ENCODE assay signal across 6 cellular contexts in the genomic region with DNA sequence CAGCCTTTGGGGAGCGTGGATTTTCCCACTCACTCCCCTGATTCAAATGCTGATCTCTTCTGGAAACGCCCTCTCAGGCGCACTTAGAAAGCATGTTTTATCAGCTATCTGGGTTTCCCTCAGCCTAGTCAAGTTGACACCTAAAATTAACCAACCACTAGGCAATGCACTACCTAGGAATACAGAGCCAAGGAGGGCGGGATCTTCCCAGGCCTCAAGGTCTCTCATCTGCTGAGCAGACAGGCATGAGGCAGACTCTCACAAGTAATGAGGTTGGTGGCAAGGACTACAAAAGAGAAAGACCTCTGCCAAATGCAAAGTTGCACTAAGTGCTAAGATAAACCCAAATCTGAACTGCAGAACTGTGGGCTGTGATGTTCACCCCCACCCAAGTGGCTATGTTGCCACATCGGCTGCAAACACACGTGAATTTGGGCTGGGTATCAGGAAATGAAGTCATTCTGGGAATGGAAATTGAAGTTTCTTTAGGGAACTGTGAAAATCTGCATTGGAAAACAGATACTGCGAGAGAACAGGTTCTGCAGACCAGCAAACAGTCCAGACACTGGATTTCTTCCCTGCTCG.
DNase-seq lines count a peak whose midpoint lies in the region; ATAC-seq, FAIRE-seq and TF ChIP-seq lines count a peak whose summit lies in the region.
"Not testable (repeated sequence)": the region's sequence is repeated elsewhere in the genome, so short reads cannot be mapped to it uniquely, and the experiment has no call there.

No MANE protein-coding gene starts in this region.

- FAIRE-seq in pancreas (lab: Jason Lieb, UNC) = not testable (repeated sequence)

- H3K36me3 ChIP-seq in gastroesophageal sphincter, pancreas, upper lobe of right lung: not testable (repeated sequence)

- WGBS in gastroesophageal sphincter (ENCODE audit: low coverage in 1 of 2), 2 donors = 90% methylated on average over 5 of the region's 8 CpGs; no CpG with 5 or more reads in 1 of the 2 donors
- 48 to 59% methylated on average over 7 of the region's 8 CpGs for WGBS in pancreas, 2 donors

- ATAC-seq in gastroesophageal sphincter (peak; percentile 22), left ventricle myocardium superior (peak; percentile 21), pancreas (peak; percentile 73 to 91 (median 88)), upper lobe of right lung (peak; percentile 50)

- not testable (repeated sequence) for TF ChIP-seq CTCF in gastroesophageal sphincter (IDR thresholded peaks at IDR 0.05); pancreas (IDR thresholded peaks at IDR 0.05); upper lobe of right lung (IDR thresholded peaks at IDR 0.05)

- intact Hi-C loops in left ventricle myocardium superior (cut with micrococcal nuclease); pancreas (cut with DNase I); upper lobe of right lung (cut with DNase I): not testable (repeated sequence)

- DNase-seq in CD1c-positive myeloid dendritic cell (ENCODE audit: extremely low spot score) (peak; percentile 3), islet precursor cell (peak; percentile 26)
- DNase-seq in left ventricle myocardium superior, pancreas, upper lobe of right lung: not testable (repeated sequence)

- not testable (repeated sequence) for TF ChIP-seq POLR2A in gastroesophageal sphincter (IDR thresholded peaks at IDR 0.05)

- H3K27me3 ChIP-seq in gastroesophageal sphincter, pancreas, upper lobe of right lung: not testable (repeated sequence)

- H3K9me3 ChIP-seq in gastroesophageal sphincter, pancreas, upper lobe of right lung: not testable (repeated sequence)

- TF ChIP-seq EP300 in gastroesophageal sphincter (IDR thresholded peaks at IDR 0.05) = not testable (repeated sequence)

- H3K4me1 ChIP-seq in gastroesophageal sphincter, pancreas, upper lobe of right lung: not testable (repeated sequence)

- peak overlapping the region in 1 of 4 donors; percentile 17 for H3K27ac ChIP-seq in gastroesophageal sphincter
- not testable (repeated sequence) for H3K27ac ChIP-seq in pancreas, upper lobe of right lung

- H3K4me3 ChIP-seq in gastroesophageal sphincter, pancreas, upper lobe of right lung: not testable (repeated sequence)

Comparison
In these comparisons a context has a peak if more than half of its experiments do, and no peak if none do; other contexts are left out.
1. ATAC-seq: peak in every context shown above with its lines; median percentile 88 in pancreas; 50 in upper lobe of right lung; 22 in gastroesophageal sphincter; 21 in left ventricle myocardium superior.